ENCODE assay signal across 13 cellular contexts in the genomic region with DNA sequence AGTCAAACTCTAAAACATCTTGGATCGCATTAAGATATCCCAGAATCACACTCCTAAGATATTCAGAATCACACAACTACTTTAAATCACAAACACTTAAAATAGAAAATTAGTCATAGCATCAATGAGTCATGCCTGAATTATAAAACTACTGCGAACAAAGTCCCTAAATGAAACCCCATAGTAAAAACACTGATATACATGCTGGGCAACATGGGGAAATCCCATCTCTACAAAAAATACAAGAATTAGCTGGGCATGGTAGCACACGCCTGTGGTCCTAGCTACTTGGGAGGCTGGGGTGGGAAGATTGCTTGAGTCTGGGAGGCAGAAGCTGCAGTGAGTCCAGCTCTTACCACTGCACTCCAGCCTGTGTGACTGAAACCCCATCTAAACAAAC.
DNase-seq lines count a peak whose midpoint lies in the region; ATAC-seq, FAIRE-seq and TF ChIP-seq lines count a peak whose summit lies in the region.
"Had no signal": no experiment of that assay in that cellular context is flagged by ENCODE, and none has a peak within 500 bp of the region (broad histone marks: within the 10 kb centered on the region; RNA-seq: fewer than 3 reads in every experiment).

No MANE protein-coding gene starts in this region.

- intact Hi-C loops in endothelial cell of umbilical vein (cut with micrococcal nuclease) (loop anchor here (1.0 to 5.0 kb wide), 2 partner anchors 44 to 462 kb away; partner anchors contain the start of gene SCN3A), pancreas (cut with DNase I) (loop anchor here in 2 of 3 donors (5.0 to 10.0 kb wide), 2 partner anchors 175 to 177 kb away; no protein-coding TSS in a partner anchor)

- DNase-seq in Caki2 (ENCODE audit: low read depth) (peak; percentile 70), M059J (ENCODE audit: low read depth) (peak; percentile 75), endothelial cell of umbilical vein (ENCODE audit: low read depth, low spot score) (peak; percentile 81), pancreas (no peak), SKM-1 (lab: John Stamatoyannopoulos, UW; ENCODE audit: unreplicated experiment) (no peak), midbrain (lab: John Stamatoyannopoulos, UW) (no peak), D721Med (ENCODE audit: insufficient read length, low spot score) (no peak)
- DNase-seq: activated CD4-positive, alpha-beta T cell treated with anti-CD3 and anti-CD28 coated beads for 4 hours; GDM1; NCI-H1048; PC-9; retina had no signal

- H4K20me1 ChIP-seq in endothelial cell of umbilical vein (replicated peaks; ENCODE audit: control insufficient read depth, extremely low read depth, insufficient read depth, low read length), result no peaks in the 10 kb centered on the region

- POLR2A ChIA-PET in endothelial cell of umbilical vein (lab: Charles Lee), result no interaction called here

- H3K9me3 ChIP-seq in endothelial cell of umbilical vein (replicated peaks; ENCODE audit: control insufficient read depth, insufficient read depth, low read length), result no peaks in the 10 kb centered on the region
- no peaks in the 10 kb centered on the region for H3K9me3 ChIP-seq in pancreas

- FAIRE-seq in endothelial cell of umbilical vein (lab: Jason Lieb, UNC) (peak; percentile 74), pancreas (lab: Jason Lieb, UNC) (peak; percentile 85), D721Med (lab: Jason Lieb, UNC) (no peak)

- H3K4me1 ChIP-seq in endothelial cell of umbilical vein (ENCODE audit: control insufficient read depth, extremely low read depth, insufficient read depth, low read length) (peaks cover 8% of the 10 kb centered on the region), pancreas (peaks cover 29 to 64% (median 39%) of the 10 kb centered on the region in 3 donors)

- H3K79me2 ChIP-seq in endothelial cell of umbilical vein (ENCODE audit: control insufficient read depth, insufficient read depth, low read length), result no peaks in the 10 kb centered on the region

- no peak for TF ChIP-seq CTCF in endothelial cell of umbilical vein (IDR thresholded peaks at IDR 0.05; ENCODE audit: extremely low read depth in 1 of 2, insufficient read depth in 1 of 2, low read depth in 1 of 2, low read length in 2 of 2)
- no peak for TF ChIP-seq CTCF in pancreas (IDR thresholded peaks at IDR 0.05)
- no peak for TF ChIP-seq CTCF in D721Med (IDR thresholded peaks at IDR 0.05; ENCODE audit: insufficient read depth, missing control alignments)

- CTCF ChIA-PET in endothelial cell of umbilical vein (lab: Charles Lee), result interaction anchor here (0.6 to 4.0 kb wide), 3 partner anchors 98 to 170 kb away, joined by 3 to 48 read pairs (median 3); partner anchors contain the start of gene COBLL1

- in situ Hi-C loops in Caki2 (cut with HindIII; ENCODE audit: low pct_unique_long_range_greater_than_20kb, low sequenced_read_pairs), result no loop called here

- no peaks in the 10 kb centered on the region for H3K9me1 ChIP-seq in endothelial cell of umbilical vein (replicated peaks; ENCODE audit: control insufficient read depth, extremely low read depth, insufficient read depth, low read length)

- TF ChIP-seq POLR2A in endothelial cell of umbilical vein (IDR thresholded peaks at IDR 0.05; ENCODE audit: low read depth, low read length), result no peak

- H3K4me3 ChIP-seq in endothelial cell of umbilical vein (replicated peaks in 1 of 3; ENCODE audit: insufficient read depth in 1 of 3, low read depth in 1 of 3, low read length in 3 of 3), result no peak overlapping the region
- no peak overlapping the region for H3K4me3 ChIP-seq in pancreas
- H3K4me3 ChIP-seq: PC-9 had no signal

- H2AFZ ChIP-seq in endothelial cell of umbilical vein (ENCODE audit: low read depth, low read length), result no peak overlapping the region
- H2AFZ ChIP-seq: PC-9 had no signal

- H3K27me3 ChIP-seq in endothelial cell of umbilical vein (ENCODE audit: control insufficient read depth in 2 of 2, insufficient read depth in 2 of 2, low read length in 2 of 2), result no peaks in the 10 kb centered on the region
- no peaks in the 10 kb centered on the region for H3K27me3 ChIP-seq in pancreas

- WGBS in pancreas, 2 donors, result 45 to 57% methylated on average over 3 of the region's 3 CpGs

- no peak overlapping the region for H3K9ac ChIP-seq in endothelial cell of umbilical vein (replicated peaks; ENCODE audit: extremely low read depth, insufficient read depth, low read length)

- dilution Hi-C loops in endothelial cell of umbilical vein (cut with MboI; ENCODE audit: extremely low pct_ligation_motif_present, low sequenced_read_pairs), result no loop called here

- H3K36me3 ChIP-seq in endothelial cell of umbilical vein (ENCODE audit: control insufficient read depth in 2 of 2, extremely low read depth in 1 of 2, insufficient read depth in 2 of 2, low read length in 2 of 2), result no peaks in the 10 kb centered on the region
- no peaks in the 10 kb centered on the region for H3K36me3 ChIP-seq in pancreas

- BruUV-seq in endothelial cell of umbilical vein (replicated peaks; lab: Mats Ljungman, UMichigan), result no TSS peak

- H3K27ac ChIP-seq in endothelial cell of umbilical vein (ENCODE audit: insufficient read depth, low read depth, low read length) (peak overlapping the region; percentile 13), pancreas (peak overlapping the region in 2 of 4 donors; percentile 27 to 49)
- H3K27ac ChIP-seq: PC-9 had no signal

- ATAC-seq in pancreas, result peak; percentile 35 to 63 (median 46)
- no peak for ATAC-seq in GM19023 (IDR thresholded peaks at IDR 0.05; ENCODE audit: unreplicated experiment)

- peak overlapping the region; percentile 42 for H3K4me2 ChIP-seq in endothelial cell of umbilical vein (ENCODE audit: insufficient read depth, low read length)
- H3K4me2 ChIP-seq: PC-9 had no signal

TF ChIP-seq in endothelial cell of umbilical vein, 7 proteins besides CTCF, POLR2A, EP300 and RAD21:
- TF ChIP-seq POLR2AphosphoS5 (IDR thresholded peaks at IDR 0.05; ENCODE audit: insufficient read depth, low read depth, low read length), result no peak
- TF ChIP-seq, protein P1, sequence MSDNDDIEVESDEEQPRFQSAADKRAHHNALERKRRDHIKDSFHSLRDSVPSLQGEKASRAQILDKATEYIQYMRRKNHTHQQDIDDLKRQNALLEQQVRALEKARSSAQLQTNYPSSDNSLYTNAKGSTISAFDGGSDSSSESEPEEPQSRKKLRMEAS (IDR thresholded peaks at IDR 0.05; ENCODE audit: insufficient read depth, insufficient read length), result no peak
- peak; percentile 81 for TF ChIP-seq JUN (IDR thresholded peaks at IDR 0.05; ENCODE audit: borderline replicate concordance, insufficient read depth, insufficient read length, low read depth)
- TF ChIP-seq FOS (IDR thresholded peaks at IDR 0.05; ENCODE audit: borderline replicate concordance, insufficient read depth, low read length), result peak; percentile 82

Comparison
In these comparisons a context has a peak if more than half of its experiments do, and no peak if none do; other contexts are left out.
1. DNase-seq: peak in Caki2 (single experiment), M059J (single experiment) and endothelial cell of umbilical vein (single experiment); none in pancreas (0 of 6), SKM-1 (single experiment), midbrain (single experiment) and D721Med (single experiment).